ENCODE assay signal across 8 cellular contexts in genomic region chr21:20971296-20971921, GRCh38. TPM values are rescaled to one million over a fixed set of nuclear protein-coding genes. Genes with fewer than 3 reads are reported as not detected.
DNase-seq lines count a peak whose midpoint lies in the region; ATAC-seq and TF ChIP-seq lines count a peak whose summit lies in the region.

No MANE protein-coding gene starts in this region.

- H2AFZ ChIP-seq in PC-9, result no peak overlapping the region

- CTCF ChIA-PET in PC-9 (lab: Charles Lee), result no interaction called here

- intact Hi-C loops in PC-9 (cut with micrococcal nuclease; ENCODE audit: unreplicated experiment) (no loop called here), tibial artery (cut with DNase I; ENCODE audit: low total_unique reads) (no loop called here)

- H3K27me3 ChIP-seq in PC-9 (ENCODE audit: insufficient read depth, low read depth) (no peaks in the 10 kb centered on the region), tibial artery (no peaks in the 10 kb centered on the region)

- no peak overlapping the region for H3K4me3 ChIP-seq in Jurkat, Clone E6-1 (ENCODE audit: low read length)
- H3K4me3 ChIP-seq in PC-9, result no peak overlapping the region
- no peak overlapping the region for H3K4me3 ChIP-seq in tibial artery

- no peaks in the 10 kb centered on the region for H3F3A ChIP-seq in PC-9 (ENCODE audit: insufficient read depth, low read depth)

- TF ChIP-seq CTCF in PC-9 (conservative IDR thresholded peaks at IDR 0.05) (peak; percentile 53), tibial artery (IDR thresholded peaks at IDR 0.05) (peak in 1 of 2 experiments; percentile 15)

- H3K4me1 ChIP-seq in PC-9 (replicated peaks; ENCODE audit: insufficient read depth), result no peaks in the 10 kb centered on the region
- H3K4me1 ChIP-seq in tibial artery, result no peaks in the 10 kb centered on the region

- no peaks in the 10 kb centered on the region for H3K36me3 ChIP-seq in PC-9 (ENCODE audit: low read depth)
- H3K36me3 ChIP-seq in tibial artery, result no peaks in the 10 kb centered on the region

- DNase-seq in GDM1 (lab: John Stamatoyannopoulos, UW) (peak; percentile 11), PC-9 (peak in 1 of 2 experiments; percentile 12), dermis blood vessel endothelial cell (peak; percentile 21), midbrain (lab: John Stamatoyannopoulos, UW) (peak; percentile 79), tibial artery (no peak)
- peak; percentile 48 for DNase-seq in Jurkat, Clone E6-1 (ENCODE audit: low read depth, low spot score)

- H3K9me2 ChIP-seq in PC-9 (ENCODE audit: insufficient read depth), result no peaks in the 10 kb centered on the region

- POLR2A ChIA-PET in PC-9 (lab: Charles Lee; ENCODE audit: unreplicated experiment), result no interaction called here

- BruUV-seq in PC-9 (replicated peaks; lab: Mats Ljungman, UMichigan), result no TSS peak

- no peaks in the 10 kb centered on the region for H3K79me2 ChIP-seq in PC-9 (ENCODE audit: low read depth)

- no peak overlapping the region for H3K4me2 ChIP-seq in PC-9

- H3K9me3 ChIP-seq in PC-9 (ENCODE audit: insufficient read depth, low read depth), result no peaks in the 10 kb centered on the region
- H3K9me3 ChIP-seq in tibial artery, result no peaks in the 10 kb centered on the region

- H3K27ac ChIP-seq in PC-9 (no peak overlapping the region), tibial artery (no peak overlapping the region)

- ATAC-seq in GM21526 (IDR thresholded peaks at IDR 0.05; ENCODE audit: low FRiP score, unreplicated experiment) (no peak), GM21360 (IDR thresholded peaks at IDR 0.05; ENCODE audit: unreplicated experiment) (no peak)

- no peaks in the 10 kb centered on the region for H4K20me1 ChIP-seq in PC-9 (ENCODE audit: insufficient read depth)

RNA-seq across cellular contexts. Expression of gene NCAM2, which starts 26.8 kb away (rescaled TPM):
- polyA plus RNA-seq in Jurkat, Clone E6-1 (2012; ENCODE audit: insufficient read depth, insufficient read length), result not detected
- total RNA-seq in PC-9 (2021), result not detected in 2 replicates
- 0.17 and 0.42 TPM in 2 replicates for total RNA-seq in dermis blood vessel endothelial cell

Comparison
In these comparisons a context has a peak if more than half of its experiments do, and no peak if none do; other contexts are left out.
1. DNase-seq: peak in GDM1 (single experiment), Jurkat, Clone E6-1 (single experiment), dermis blood vessel endothelial cell (single experiment) and midbrain (single experiment); none in tibial artery (0 of 2).